In genomic region chr10:74755273-74755672, GRCh38 we compare ENCODE assay signal across 12 cellular contexts.
"Had no signal": no experiment of that assay in that cellular context is flagged by ENCODE, and none has a peak within 500 bp of the region (broad histone marks: within the 10 kb centered on the region; RNA-seq: fewer than 3 reads in every experiment).

No MANE protein-coding gene starts in this region.

- H3K27ac Mint-ChIP-seq: activated CD4-positive, alpha-beta memory T cell treated with anti-CD3 and anti-CD28 coated beads, Interleukin-2, amount 10 ng/mL, durations not matched to agents 7 days and 5 days; activated naive CD4-positive, alpha-beta T cell treated with anti-CD3 and anti-CD28 coated beads, Interleukin-2, amount 10 ng/mL, durations not matched to agents 7 days and 5 days; natural killer cell; stimulated activated memory B cell treated with anti-CD40 and anti-IgM and Interleukin-4, amounts not matched to agents 10 μg/mL and 1 μg/mL and 100 μg/mL, for 72 hours had no signal

- H3K4me1 ChIP-seq: foreskin keratinocyte, right lobe of liver, tibial nerve had no signal

- H3K27me3 ChIP-seq: foreskin keratinocyte, right lobe of liver, spleen, tibial nerve had no signal

- H3K36me3 ChIP-seq: right lobe of liver, spleen, tibial nerve had no signal

- H3K4me3 ChIP-seq: mucosa of descending colon, psoas muscle, right lobe of liver, spleen, tibial nerve had no signal

- H3K27me3 Mint-ChIP-seq: activated CD4-positive, alpha-beta memory T cell treated with anti-CD3 and anti-CD28 coated beads, Interleukin-2, amount 10 ng/mL, durations not matched to agents 7 days and 5 days; activated naive CD4-positive, alpha-beta T cell treated with anti-CD3 and anti-CD28 coated beads, Interleukin-2, amount 10 ng/mL, durations not matched to agents 7 days and 5 days had no signal

- H3K36me3 Mint-ChIP-seq: activated naive CD4-positive, alpha-beta T cell treated with anti-CD3 and anti-CD28 coated beads, Interleukin-2, amount 10 ng/mL, durations not matched to agents 7 days and 5 days; natural killer cell; stimulated activated memory B cell treated with anti-CD40 and anti-IgM and Interleukin-4, amounts not matched to agents 10 μg/mL and 1 μg/mL and 100 μg/mL, for 72 hours had no signal

- H3K9me3 ChIP-seq: mucosa of descending colon, psoas muscle, right lobe of liver, spleen, tibial nerve had no signal

- H3K9me3 Mint-ChIP-seq: activated CD4-positive, alpha-beta memory T cell treated with anti-CD3 and anti-CD28 coated beads, Interleukin-2, amount 10 ng/mL, durations not matched to agents 7 days and 5 days; activated naive CD4-positive, alpha-beta T cell treated with anti-CD3 and anti-CD28 coated beads, Interleukin-2, amount 10 ng/mL, durations not matched to agents 7 days and 5 days; activated T-helper 2 cell treated with anti-CD3 and anti-CD28 coated beads, Interferon-gamma antibody, Interleukin-2, Interleukin-4, amounts not matched to agents 10 μg/mL and 5 μg/mL and 100 μg/mL, durations not matched to agents 14 hours and 24 hours and 36 hours; natural killer cell; stimulated activated memory B cell treated with anti-CD40 and anti-IgM and Interleukin-4, amounts not matched to agents 10 μg/mL and 1 μg/mL and 100 μg/mL, for 72 hours had no signal

- H3K4me3 Mint-ChIP-seq: activated CD4-positive, alpha-beta memory T cell treated with anti-CD3 and anti-CD28 coated beads, Interleukin-2, amount 10 ng/mL, durations not matched to agents 7 days and 5 days; activated naive CD4-positive, alpha-beta T cell treated with anti-CD3 and anti-CD28 coated beads, Interleukin-2, amount 10 ng/mL, durations not matched to agents 7 days and 5 days; natural killer cell; stimulated activated memory B cell treated with anti-CD40 and anti-IgM and Interleukin-4, amounts not matched to agents 10 μg/mL and 1 μg/mL and 100 μg/mL, for 72 hours had no signal

- H3K27ac ChIP-seq: foreskin keratinocyte, psoas muscle, right lobe of liver, spleen, tibial nerve had no signal

- DNase-seq: activated CD4-positive, alpha-beta memory T cell treated with anti-CD3 and anti-CD28 coated beads, Interleukin-2, amount 10 ng/mL, durations not matched to agents 7 days and 5 days; activated naive CD4-positive, alpha-beta T cell treated with anti-CD3 and anti-CD28 coated beads, Interleukin-2, amount 10 ng/mL, durations not matched to agents 7 days and 5 days; foreskin keratinocyte; mucosa of descending colon; natural killer cell; psoas muscle; right lobe of liver; spleen; stimulated activated CD4-positive, alpha-beta T cell treated with anti-CD3 and anti-CD28 coated beads, Interleukin-1b, Interleukin-23, amount 100 ng/mL, for 48 hours had no signal
